1 cellular context compared by ENCODE assay signal in genomic region chr22:23501708-23502107, GRCh38.
TF ChIP-seq lines count a peak whose summit lies in the region.

No MANE protein-coding gene starts in this region.

TF ChIP-seq in SK-N-SH, 30 proteins besides CTCF, POLR2A, EP300 and RAD21 (continued from another document):
- TF ChIP-seq TEAD4 (IDR thresholded peaks at IDR 0.05; ENCODE audit: borderline replicate concordance, insufficient read depth): no peak
- TF ChIP-seq NRF1 (IDR thresholded peaks at IDR 0.05; ENCODE audit: low read depth, low read length): no peak
- TF ChIP-seq TCF12 (IDR thresholded peaks at IDR 0.05): no peak
- no peak for TF ChIP-seq YY1 (IDR thresholded peaks at IDR 0.05; ENCODE audit: low read depth)
- no peak for TF ChIP-seq JUND (IDR thresholded peaks at IDR 0.05)
- no peak for TF ChIP-seq REST (IDR thresholded peaks at IDR 0.05; ENCODE audit: low read depth, low read length)
- no peak for TF ChIP-seq ELF1 (IDR thresholded peaks at IDR 0.05)
- no peak for TF ChIP-seq FOSL2 (IDR thresholded peaks at IDR 0.05; ENCODE audit: borderline replicate concordance, low read depth)
- TF ChIP-seq MEF2A (IDR thresholded peaks at IDR 0.05; ENCODE audit: borderline replicate concordance, low read depth): no peak
- no peak for TF ChIP-seq RFX5 (IDR thresholded peaks at IDR 0.05; ENCODE audit: low read length)
- TF ChIP-seq POLR2AphosphoS5 (IDR thresholded peaks at IDR 0.05; ENCODE audit: low read depth, low read length): no peak
- TF ChIP-seq GATA2 (CRISPR knock-in tag; IDR thresholded peaks at IDR 0.05): no peak
- no peak for TF ChIP-seq FOXM1 (IDR thresholded peaks at IDR 0.05; ENCODE audit: low read depth)
